In the genomic region with DNA sequence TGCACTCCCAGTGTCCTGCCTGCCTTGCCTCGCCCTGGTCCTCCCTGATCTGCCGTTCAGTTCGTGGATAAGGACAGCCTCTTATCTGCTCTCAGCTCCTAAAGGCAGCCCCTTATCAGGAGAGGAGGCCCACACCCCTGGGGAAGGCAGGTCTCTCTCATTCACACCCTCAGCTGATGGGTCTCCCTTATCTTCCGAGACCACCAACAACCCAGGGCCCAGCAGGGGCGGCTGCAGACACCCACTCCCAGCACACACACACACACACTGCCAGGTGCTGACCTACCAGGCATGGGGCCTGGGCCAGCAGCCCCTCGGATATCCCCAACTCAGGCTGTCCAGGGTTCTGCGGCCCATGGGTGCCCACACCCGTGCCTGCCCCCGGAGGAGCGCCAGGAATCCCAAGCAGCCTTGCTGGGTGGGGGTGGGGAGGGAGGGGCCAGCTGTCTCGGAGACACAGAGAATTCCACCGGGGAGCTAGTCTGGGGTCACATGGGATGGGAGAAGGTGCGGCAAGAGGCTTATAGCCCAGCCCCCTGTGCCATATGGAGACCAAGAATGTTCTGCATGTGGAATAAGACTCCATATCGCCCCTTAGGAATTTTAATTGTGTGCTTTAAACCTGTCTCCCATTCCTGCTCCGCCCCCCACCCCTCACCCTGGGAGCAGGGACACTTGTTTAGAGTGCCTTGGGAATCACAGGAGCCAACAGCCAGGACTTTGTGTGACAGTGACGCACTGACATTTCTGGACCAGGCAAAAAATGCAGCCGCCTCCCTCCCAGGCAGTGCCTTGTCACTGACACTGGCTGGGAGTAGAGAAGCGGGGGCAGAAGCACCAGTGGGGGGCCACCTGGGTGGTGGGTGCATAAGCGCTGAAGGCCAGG, we compare ENCODE assay signal across 1 cellular context.
TF ChIP-seq lines count a peak whose summit lies in the region.

No MANE protein-coding gene starts in this region.

TF ChIP-seq in GM23338, 12 proteins besides CTCF, POLR2A, EP300 and RAD21:
- TF ChIP-seq, protein P1, sequence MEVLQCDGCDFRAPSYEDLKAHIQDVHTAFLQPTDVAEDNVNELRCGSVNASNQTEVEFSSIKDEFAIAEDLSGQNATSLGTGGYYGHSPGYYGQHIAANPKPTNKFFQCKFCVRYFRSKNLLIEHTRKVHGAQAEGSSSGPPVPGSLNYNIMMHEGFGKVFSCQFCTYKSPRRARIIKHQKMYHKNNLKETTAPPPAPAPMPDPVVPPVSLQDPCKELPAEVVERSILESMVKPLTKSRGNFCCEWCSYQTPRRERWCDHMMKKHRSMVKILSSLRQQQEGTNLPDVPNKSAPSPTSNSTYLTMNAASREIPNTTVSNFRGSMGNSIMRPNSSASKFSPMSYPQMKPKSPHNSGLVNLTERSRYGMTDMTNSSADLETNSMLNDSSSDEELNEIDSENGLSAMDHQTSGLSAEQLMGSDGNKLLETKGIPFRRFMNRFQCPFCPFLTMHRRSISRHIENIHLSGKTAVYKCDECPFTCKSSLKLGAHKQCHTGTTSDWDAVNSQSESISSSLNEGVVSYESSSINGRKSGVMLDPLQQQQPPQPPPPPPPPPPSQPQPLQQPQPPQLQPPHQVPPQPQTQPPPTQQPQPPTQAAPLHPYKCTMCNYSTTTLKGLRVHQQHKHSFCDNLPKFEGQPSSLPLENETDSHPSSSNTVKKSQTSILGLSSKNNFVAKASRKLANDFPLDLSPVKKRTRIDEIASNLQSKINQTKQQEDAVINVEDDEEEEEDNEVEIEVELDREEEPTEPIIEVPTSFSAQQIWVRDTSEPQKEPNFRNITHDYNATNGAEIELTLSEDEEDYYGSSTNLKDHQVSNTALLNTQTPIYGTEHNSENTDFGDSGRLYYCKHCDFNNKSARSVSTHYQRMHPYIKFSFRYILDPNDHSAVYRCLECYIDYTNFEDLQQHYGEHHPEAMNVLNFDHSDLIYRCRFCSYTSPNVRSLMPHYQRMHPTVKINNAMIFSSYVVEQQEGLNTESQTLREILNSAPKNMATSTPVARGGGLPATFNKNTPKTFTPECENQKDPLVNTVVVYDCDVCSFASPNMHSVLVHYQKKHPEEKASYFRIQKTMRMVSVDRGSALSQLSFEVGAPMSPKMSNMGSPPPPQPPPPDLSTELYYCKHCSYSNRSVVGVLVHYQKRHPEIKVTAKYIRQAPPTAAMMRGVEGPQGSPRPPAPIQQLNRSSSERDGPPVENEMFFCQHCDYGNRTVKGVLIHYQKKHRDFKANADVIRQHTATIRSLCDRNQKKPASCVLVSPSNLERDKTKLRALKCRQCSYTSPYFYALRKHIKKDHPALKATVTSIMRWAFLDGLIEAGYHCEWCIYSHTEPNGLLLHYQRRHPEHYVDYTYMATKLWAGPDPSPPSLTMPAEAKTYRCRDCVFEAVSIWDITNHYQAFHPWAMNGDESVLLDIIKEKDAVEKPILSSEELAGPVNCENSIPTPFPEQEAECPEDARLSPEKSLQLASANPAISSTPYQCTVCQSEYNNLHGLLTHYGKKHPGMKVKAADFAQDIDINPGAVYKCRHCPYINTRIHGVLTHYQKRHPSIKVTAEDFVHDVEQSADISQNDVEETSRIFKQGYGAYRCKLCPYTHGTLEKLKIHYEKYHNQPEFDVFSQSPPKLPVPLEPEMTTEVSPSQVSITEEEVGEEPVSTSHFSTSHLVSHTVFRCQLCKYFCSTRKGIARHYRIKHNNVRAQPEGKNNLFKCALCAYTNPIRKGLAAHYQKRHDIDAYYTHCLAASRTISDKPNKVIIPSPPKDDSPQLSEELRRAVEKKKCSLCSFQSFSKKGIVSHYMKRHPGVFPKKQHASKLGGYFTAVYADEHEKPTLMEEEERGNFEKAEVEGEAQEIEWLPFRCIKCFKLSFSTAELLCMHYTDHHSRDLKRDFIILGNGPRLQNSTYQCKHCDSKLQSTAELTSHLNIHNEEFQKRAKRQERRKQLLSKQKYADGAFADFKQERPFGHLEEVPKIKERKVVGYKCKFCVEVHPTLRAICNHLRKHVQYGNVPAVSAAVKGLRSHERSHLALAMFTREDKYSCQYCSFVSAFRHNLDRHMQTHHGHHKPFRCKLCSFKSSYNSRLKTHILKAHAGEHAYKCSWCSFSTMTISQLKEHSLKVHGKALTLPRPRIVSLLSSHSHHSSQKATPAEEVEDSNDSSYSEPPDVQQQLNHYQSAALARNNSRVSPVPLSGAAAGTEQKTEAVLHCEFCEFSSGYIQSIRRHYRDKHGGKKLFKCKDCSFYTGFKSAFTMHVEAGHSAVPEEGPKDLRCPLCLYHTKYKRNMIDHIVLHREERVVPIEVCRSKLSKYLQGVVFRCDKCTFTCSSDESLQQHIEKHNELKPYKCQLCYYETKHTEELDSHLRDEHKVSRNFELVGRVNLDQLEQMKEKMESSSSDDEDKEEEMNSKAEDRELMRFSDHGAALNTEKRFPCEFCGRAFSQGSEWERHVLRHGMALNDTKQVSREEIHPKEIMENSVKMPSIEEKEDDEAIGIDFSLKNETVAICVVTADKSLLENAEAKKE (CRISPR knock-in tag; IDR thresholded peaks at IDR 0.05), result no peak
- TF ChIP-seq, protein P2, sequence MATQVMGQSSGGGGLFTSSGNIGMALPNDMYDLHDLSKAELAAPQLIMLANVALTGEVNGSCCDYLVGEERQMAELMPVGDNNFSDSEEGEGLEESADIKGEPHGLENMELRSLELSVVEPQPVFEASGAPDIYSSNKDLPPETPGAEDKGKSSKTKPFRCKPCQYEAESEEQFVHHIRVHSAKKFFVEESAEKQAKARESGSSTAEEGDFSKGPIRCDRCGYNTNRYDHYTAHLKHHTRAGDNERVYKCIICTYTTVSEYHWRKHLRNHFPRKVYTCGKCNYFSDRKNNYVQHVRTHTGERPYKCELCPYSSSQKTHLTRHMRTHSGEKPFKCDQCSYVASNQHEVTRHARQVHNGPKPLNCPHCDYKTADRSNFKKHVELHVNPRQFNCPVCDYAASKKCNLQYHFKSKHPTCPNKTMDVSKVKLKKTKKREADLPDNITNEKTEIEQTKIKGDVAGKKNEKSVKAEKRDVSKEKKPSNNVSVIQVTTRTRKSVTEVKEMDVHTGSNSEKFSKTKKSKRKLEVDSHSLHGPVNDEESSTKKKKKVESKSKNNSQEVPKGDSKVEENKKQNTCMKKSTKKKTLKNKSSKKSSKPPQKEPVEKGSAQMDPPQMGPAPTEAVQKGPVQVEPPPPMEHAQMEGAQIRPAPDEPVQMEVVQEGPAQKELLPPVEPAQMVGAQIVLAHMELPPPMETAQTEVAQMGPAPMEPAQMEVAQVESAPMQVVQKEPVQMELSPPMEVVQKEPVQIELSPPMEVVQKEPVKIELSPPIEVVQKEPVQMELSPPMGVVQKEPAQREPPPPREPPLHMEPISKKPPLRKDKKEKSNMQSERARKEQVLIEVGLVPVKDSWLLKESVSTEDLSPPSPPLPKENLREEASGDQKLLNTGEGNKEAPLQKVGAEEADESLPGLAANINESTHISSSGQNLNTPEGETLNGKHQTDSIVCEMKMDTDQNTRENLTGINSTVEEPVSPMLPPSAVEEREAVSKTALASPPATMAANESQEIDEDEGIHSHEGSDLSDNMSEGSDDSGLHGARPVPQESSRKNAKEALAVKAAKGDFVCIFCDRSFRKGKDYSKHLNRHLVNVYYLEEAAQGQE (IDR thresholded peaks at IDR 0.05; ENCODE audit: unreplicated experiment), result no peak
- TF ChIP-seq CREB1 (CRISPR knock-in tag; IDR thresholded peaks at IDR 0.05; ENCODE audit: low read depth) (no peak), STAT1 (IDR thresholded peaks at IDR 0.05; ENCODE audit: unreplicated experiment) (no peak), ZNF331 (CRISPR knock-in tag; IDR thresholded peaks at IDR 0.05; ENCODE audit: low read depth) (no peak), ETS1 (IDR thresholded peaks at IDR 0.05) (no peak), NANOG (IDR thresholded peaks at IDR 0.05; ENCODE audit: borderline replicate concordance) (no peak), EZH2 (IDR thresholded peaks at IDR 0.05; ENCODE audit: low read depth, unreplicated experiment) (no peak), EZH2phosphoT487 (IDR thresholded peaks at IDR 0.05; ENCODE audit: unreplicated experiment) (no peak), ZNF114 (CRISPR knock-in tag; IDR thresholded peaks at IDR 0.05) (no peak), JUNB (IDR thresholded peaks at IDR 0.05; ENCODE audit: unreplicated experiment) (no peak), POLR2AphosphoS5 (IDR thresholded peaks at IDR 0.05; ENCODE audit: low read depth) (no peak)
TF ChIP-seq in GM23338: peak in this region for 0.
